Comparison of ENCODE assay signal across 1 cellular context in the genomic region with DNA sequence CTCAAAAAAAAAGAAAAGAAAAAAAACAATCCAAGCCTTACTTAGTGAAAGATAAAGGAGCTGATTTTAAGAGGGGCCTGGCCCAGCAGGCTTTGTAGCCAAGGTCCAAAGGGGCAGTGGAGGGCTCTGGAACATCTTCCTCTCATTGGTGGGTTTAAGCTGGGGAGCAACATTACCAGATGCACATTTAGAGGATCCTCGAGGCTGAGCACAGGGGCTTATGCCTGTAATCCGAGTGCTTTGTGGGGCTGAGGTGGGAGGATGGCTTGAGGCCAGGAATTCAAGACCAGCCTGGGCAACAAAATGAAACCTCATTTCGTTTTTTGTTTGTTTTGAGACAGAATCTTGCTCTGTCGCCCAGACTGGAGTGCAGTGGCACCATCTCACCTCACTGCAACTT.
TF ChIP-seq lines count a peak whose summit lies in the region.

No MANE protein-coding gene starts in this region.

TF ChIP-seq in HepG2, 621 proteins besides CTCF, POLR2A, EP300 and RAD21:
- no peak for TF ChIP-seq KLF15 (CRISPR knock-in tag; IDR thresholded peaks at IDR 0.05; ENCODE audit: borderline replicate concordance)
- no peak for TF ChIP-seq BRF2 (CRISPR knock-in tag; IDR thresholded peaks at IDR 0.05)
- TF ChIP-seq, protein P1, sequence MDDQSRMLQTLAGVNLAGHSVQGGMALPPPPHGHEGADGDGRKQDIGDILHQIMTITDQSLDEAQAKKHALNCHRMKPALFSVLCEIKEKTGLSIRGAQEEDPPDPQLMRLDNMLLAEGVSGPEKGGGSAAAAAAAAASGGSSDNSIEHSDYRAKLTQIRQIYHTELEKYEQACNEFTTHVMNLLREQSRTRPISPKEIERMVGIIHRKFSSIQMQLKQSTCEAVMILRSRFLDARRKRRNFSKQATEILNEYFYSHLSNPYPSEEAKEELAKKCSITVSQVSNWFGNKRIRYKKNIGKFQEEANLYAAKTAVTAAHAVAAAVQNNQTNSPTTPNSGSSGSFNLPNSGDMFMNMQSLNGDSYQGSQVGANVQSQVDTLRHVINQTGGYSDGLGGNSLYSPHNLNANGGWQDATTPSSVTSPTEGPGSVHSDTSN (CRISPR knock-in tag; IDR thresholded peaks at IDR 0.05; ENCODE audit: borderline replicate concordance): no peak
- no peak for TF ChIP-seq ZBTB49 (CRISPR knock-in tag; IDR thresholded peaks at IDR 0.05; ENCODE audit: borderline replicate concordance)
- TF ChIP-seq HOXA3 (CRISPR knock-in tag; IDR thresholded peaks at IDR 0.05): no peak
- TF ChIP-seq, protein P2, sequence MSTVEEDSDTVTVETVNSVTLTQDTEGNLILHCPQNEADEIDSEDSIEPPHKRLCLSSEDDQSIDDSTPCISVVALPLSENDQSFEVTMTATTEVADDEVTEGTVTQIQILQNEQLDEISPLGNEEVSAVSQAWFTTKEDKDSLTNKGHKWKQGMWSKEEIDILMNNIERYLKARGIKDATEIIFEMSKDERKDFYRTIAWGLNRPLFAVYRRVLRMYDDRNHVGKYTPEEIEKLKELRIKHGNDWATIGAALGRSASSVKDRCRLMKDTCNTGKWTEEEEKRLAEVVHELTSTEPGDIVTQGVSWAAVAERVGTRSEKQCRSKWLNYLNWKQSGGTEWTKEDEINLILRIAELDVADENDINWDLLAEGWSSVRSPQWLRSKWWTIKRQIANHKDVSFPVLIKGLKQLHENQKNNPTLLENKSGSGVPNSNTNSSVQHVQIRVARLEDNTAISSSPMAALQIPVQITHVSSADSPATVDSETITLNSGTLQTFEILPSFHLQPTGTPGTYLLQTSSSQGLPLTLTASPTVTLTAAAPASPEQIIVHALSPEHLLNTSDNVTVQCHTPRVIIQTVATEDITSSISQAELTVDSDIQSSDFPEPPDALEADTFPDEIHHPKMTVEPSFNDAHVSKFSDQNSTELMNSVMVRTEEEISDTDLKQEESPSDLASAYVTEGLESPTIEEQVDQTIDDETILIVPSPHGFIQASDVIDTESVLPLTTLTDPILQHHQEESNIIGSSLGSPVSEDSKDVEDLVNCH (CRISPR knock-in tag; IDR thresholded peaks at IDR 0.05): no peak
- TF ChIP-seq RBM22 (optimal IDR thresholded peaks at IDR 0.05; ENCODE audit: low read length): no peak
- no peak for TF ChIP-seq HMGA1 (CRISPR knock-in tag; conservative IDR thresholded peaks at IDR 0.05)
- TF ChIP-seq GTF2F1 (IDR thresholded peaks at IDR 0.05; ENCODE audit: low read length): no peak
- TF ChIP-seq PTBP1 (IDR thresholded peaks at IDR 0.05; ENCODE audit: low read depth, low read length, poor library complexity, severe bottlenecking): no peak
- TF ChIP-seq, protein P3, sequence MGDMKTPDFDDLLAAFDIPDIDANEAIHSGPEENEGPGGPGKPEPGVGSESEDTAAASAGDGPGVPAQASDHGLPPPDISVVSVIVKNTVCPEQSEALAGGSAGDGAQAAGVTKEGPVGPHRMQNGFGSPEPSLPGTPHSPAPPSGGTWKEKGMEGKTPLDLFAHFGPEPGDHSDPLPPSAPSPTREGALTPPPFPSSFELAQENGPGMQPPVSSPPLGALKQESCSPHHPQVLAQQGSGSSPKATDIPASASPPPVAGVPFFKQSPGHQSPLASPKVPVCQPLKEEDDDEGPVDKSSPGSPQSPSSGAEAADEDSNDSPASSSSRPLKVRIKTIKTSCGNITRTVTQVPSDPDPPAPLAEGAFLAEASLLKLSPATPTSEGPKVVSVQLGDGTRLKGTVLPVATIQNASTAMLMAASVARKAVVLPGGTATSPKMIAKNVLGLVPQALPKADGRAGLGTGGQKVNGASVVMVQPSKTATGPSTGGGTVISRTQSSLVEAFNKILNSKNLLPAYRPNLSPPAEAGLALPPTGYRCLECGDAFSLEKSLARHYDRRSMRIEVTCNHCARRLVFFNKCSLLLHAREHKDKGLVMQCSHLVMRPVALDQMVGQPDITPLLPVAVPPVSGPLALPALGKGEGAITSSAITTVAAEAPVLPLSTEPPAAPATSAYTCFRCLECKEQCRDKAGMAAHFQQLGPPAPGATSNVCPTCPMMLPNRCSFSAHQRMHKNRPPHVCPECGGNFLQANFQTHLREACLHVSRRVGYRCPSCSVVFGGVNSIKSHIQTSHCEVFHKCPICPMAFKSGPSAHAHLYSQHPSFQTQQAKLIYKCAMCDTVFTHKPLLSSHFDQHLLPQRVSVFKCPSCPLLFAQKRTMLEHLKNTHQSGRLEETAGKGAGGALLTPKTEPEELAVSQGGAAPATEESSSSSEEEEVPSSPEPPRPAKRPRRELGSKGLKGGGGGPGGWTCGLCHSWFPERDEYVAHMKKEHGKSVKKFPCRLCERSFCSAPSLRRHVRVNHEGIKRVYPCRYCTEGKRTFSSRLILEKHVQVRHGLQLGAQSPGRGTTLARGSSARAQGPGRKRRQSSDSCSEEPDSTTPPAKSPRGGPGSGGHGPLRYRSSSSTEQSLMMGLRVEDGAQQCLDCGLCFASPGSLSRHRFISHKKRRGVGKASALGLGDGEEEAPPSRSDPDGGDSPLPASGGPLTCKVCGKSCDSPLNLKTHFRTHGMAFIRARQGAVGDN (CRISPR knock-in tag; IDR thresholded peaks at IDR 0.05): no peak
- TF ChIP-seq, protein P4, sequence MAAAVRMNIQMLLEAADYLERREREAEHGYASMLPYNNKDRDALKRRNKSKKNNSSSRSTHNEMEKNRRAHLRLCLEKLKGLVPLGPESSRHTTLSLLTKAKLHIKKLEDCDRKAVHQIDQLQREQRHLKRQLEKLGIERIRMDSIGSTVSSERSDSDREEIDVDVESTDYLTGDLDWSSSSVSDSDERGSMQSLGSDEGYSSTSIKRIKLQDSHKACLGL (CRISPR knock-in tag; IDR thresholded peaks at IDR 0.05): no peak
